21 cellular contexts compared by ENCODE assay signal in the genomic region with DNA sequence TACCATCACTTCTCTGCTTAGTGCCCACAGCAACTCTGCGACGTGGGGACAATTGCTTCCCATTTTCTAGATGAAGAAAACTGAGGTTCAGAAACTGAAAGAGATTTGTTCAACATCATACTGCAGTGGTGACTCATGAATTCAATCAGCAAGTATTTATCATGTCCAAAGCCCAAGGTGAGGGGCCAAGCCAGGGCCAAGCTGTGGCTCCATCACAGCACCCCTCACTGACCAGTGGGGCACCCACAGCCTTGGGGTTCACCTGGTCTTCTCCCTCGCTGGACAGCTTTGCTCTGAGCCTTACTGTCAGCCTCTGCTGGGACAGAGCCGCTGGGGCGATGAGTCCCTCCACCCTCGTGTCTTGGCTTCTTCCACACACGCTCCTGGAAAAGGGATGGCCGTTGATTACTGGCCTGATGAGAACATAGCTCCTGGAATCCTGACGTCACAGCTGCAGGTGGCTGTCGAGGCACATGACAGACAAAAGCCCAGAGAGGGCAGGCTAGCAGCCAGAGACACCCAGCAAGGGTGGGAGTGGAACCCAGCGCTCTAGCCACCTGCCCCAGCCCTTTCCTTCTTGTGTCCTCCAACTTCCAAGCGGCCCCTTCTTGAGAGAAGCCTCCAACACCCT. TPM values are rescaled to one million over a fixed set of nuclear protein-coding genes. Genes with fewer than 3 reads are reported as not detected.
A peak's percentile ranks its signal among the peaks of the same experiment; 100 is the strongest.
DNase-seq lines count a peak whose midpoint lies in the region; ATAC-seq and TF ChIP-seq lines count a peak whose summit lies in the region.
"Had no signal": no experiment of that assay in that cellular context is flagged by ENCODE, and none has a peak within 500 bp of the region (broad histone marks: within the 10 kb centered on the region; RNA-seq: fewer than 3 reads in every experiment).

No MANE protein-coding gene starts in this region.

- DNase-seq in RWPE1 (ENCODE audit: low spot score) (no peak), chondrocyte (ENCODE audit: low spot score) (peak; percentile 72), type B pancreatic cell (ENCODE audit: extremely low spot score, unreplicated experiment) (no peak), HT-29 (ENCODE audit: low spot score) (no peak), AG20443 (ENCODE audit: low spot score) (no peak)
- DNase-seq: DND-41; Kasumi-1; NCI-H1105 treated with DMSO at 0.1 percent for 48 hours; NCI-H187; NCI-H345; NCI-H69; NK-92 treated with Interleukin-12 subunit alpha and Interleukin-12 subunit beta, amount 100 ng/mL, for 24 hours; RPMI8226; SW 1271 had no signal

- TF ChIP-seq CTCF in RWPE1 (conservative IDR thresholded peaks at IDR 0.05; ENCODE audit: low read depth): no peak
- no peak for TF ChIP-seq CTCF in chondrocyte (IDR thresholded peaks at IDR 0.05)
- no peak for TF ChIP-seq CTCF in nephron (IDR thresholded peaks at IDR 0.05; ENCODE audit: unreplicated experiment in 3 of 3)
- no peak for TF ChIP-seq CTCF in type B pancreatic cell (conservative IDR thresholded peaks at IDR 0.05)

- H3K27ac Mint-ChIP-seq in chondrocyte (ENCODE audit: unreplicated experiment) (no peak overlapping the region), nephron (peak overlapping the region; percentile 48 to 95 (median 75)), type B pancreatic cell (peak overlapping the region; percentile 62)
- H3K27ac Mint-ChIP-seq: HFFc6 had no signal

- H3K9me3 Mint-ChIP-seq in chondrocyte (ENCODE audit: low read depth) (no peaks in the 10 kb centered on the region), nephron (no peaks in the 10 kb centered on the region), type B pancreatic cell (no peaks in the 10 kb centered on the region)
- H3K9me3 Mint-ChIP-seq: CD8-positive, alpha-beta memory T cell; HFFc6 had no signal

- H3K36me3 Mint-ChIP-seq in chondrocyte (ENCODE audit: low read depth) (no peaks in the 10 kb centered on the region), nephron (ENCODE audit: low read depth) (no peaks in the 10 kb centered on the region), type B pancreatic cell (no peaks in the 10 kb centered on the region)
- H3K36me3 Mint-ChIP-seq: CD8-positive, alpha-beta memory T cell had no signal

- no peak for ATAC-seq in HG03196 (IDR thresholded peaks at IDR 0.05; ENCODE audit: unreplicated experiment)

- POLR2A ChIA-PET in RWPE1 (lab: Yijun Ruan, JAX; ENCODE audit: low non-redundant PET): interaction anchor here (0.6 kb wide), 1 partner anchor 11 kb away, joined by 3 read pairs; no protein-coding TSS in a partner anchor

- CTCF ChIA-PET in RWPE1 (lab: Yijun Ruan, JAX): interaction anchor here (1.1 kb wide), 1 partner anchor 38 kb away, joined by 3 read pairs; no protein-coding TSS in a partner anchor

- H3K4me1 Mint-ChIP-seq in chondrocyte (ENCODE audit: low read depth) (peaks cover 66% of the 10 kb centered on the region), nephron (peaks cover 74% of the 10 kb centered on the region), type B pancreatic cell (ENCODE audit: unreplicated experiment) (peaks cover 31% of the 10 kb centered on the region)
- H3K4me1 Mint-ChIP-seq: CD8-positive, alpha-beta memory T cell had no signal

- H3K4me3 Mint-ChIP-seq in chondrocyte (ENCODE audit: unreplicated experiment) (no peak overlapping the region), nephron (no peak overlapping the region), type B pancreatic cell (no peak overlapping the region)
- H3K4me3 Mint-ChIP-seq: CD8-positive, alpha-beta memory T cell; HFFc6 had no signal

- H3K27ac ChIP-seq in RWPE1: peak overlapping the region; percentile 99
- H3K27ac ChIP-seq: SJSA1 had no signal

- no peaks in the 10 kb centered on the region for H3K27me3 Mint-ChIP-seq in chondrocyte (ENCODE audit: low read depth)
- peaks cover 15% of the 10 kb centered on the region for H3K27me3 Mint-ChIP-seq in nephron (ENCODE audit: low read depth)
- H3K27me3 Mint-ChIP-seq in type B pancreatic cell: no peaks in the 10 kb centered on the region

RNA-seq across cellular contexts. Expression of a gene that starts 6.2 kb away (rescaled TPM):
- total RNA-seq in chondrocyte (0.38 to 4.2 TPM (median 0.80 TPM) in 3 replicates), type B pancreatic cell (ENCODE audit: low replicate concordance) (0.24 and 1.0 TPM in 2 replicates)
- total RNA-seq in HT-29 (2014; rRNA removed; shearing (Covaris generic)): 0.37 and 0.46 TPM in 2 replicates
- total RNA-seq: CD8-positive, alpha-beta memory T cell; HFFc6; IMR-90; OCI-LY7 had no signal
